In the genomic region with DNA sequence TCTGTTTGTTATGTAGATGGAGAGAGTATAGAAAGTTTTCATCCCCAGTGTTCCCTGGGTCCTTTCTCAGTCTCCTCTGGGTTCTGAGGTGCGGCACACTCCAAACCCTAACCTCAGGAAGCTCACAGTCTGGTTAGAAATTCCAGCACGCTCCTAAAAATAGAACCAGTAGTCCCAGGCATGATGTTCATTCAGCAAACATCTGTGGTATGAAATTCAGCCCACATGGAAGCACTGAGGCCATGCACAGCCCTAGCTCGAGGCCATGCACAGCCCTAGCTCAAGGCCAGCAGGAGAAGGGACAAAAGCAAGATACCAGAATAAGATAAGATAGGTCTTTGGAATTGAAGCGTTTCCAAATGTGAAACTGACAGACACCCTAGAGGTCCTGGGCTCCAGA, we compare ENCODE assay signal across 18 cellular contexts.
DNase-seq lines count a peak whose midpoint lies in the region; ATAC-seq and TF ChIP-seq lines count a peak whose summit lies in the region.
"Had no signal": no experiment of that assay in that cellular context is flagged by ENCODE, and none has a peak within 500 bp of the region (broad histone marks: within the 10 kb centered on the region; RNA-seq: fewer than 3 reads in every experiment).

No MANE protein-coding gene starts in this region.

- H3K4me3 Mint-ChIP-seq in MCF 10A (ENCODE audit: unreplicated experiment), result no peak overlapping the region
- H3K4me3 Mint-ChIP-seq in activated naive CD8-positive, alpha-beta T cell treated with anti-CD3 and anti-CD28 coated beads, Interleukin-2, amount 50 U/mL, for 24 hours, result no peak overlapping the region
- H3K4me3 Mint-ChIP-seq: dendritic cell treated with granulocyte-macrophage colony-stimulating factor and Interleukin-4, amounts not matched to agents 40 ng/mL and 50 ng/mL, for 4 days had no signal

- peaks cover 6% of the 10 kb centered on the region for H3F3A ChIP-seq in smooth muscle cell (ENCODE audit: low read depth)

- H3K27me3 ChIP-seq in breast epithelium (no peaks in the 10 kb centered on the region), adrenal gland (no peaks in the 10 kb centered on the region), foreskin keratinocyte (no peaks in the 10 kb centered on the region), smooth muscle cell (ENCODE audit: low read depth) (no peaks in the 10 kb centered on the region)
- H3K27me3 ChIP-seq: upper lobe of left lung had no signal

- CTCF ChIA-PET in MCF 10A (lab: Yijun Ruan, JAX), result interaction anchor here (0.7 to 1.0 kb wide), 2 partner anchors 15 to 22 kb away, joined by 3 to 4 read pairs; no protein-coding TSS in a partner anchor

- peaks cover 8% of the 10 kb centered on the region for H3K36me3 Mint-ChIP-seq in MCF 10A (ENCODE audit: insufficient read depth, unreplicated experiment)
- H3K36me3 Mint-ChIP-seq in activated naive CD8-positive, alpha-beta T cell treated with anti-CD3 and anti-CD28 coated beads, Interleukin-2, amount 50 U/mL, for 24 hours (ENCODE audit: low read depth), result peaks cover 8% of the 10 kb centered on the region

- H2AFZ ChIP-seq in smooth muscle cell (ENCODE audit: low read depth), result no peak overlapping the region

- no peaks in the 10 kb centered on the region for H3K27me3 Mint-ChIP-seq in MCF 10A (ENCODE audit: insufficient read depth, unreplicated experiment)
- no peaks in the 10 kb centered on the region for H3K27me3 Mint-ChIP-seq in activated naive CD8-positive, alpha-beta T cell treated with anti-CD3 and anti-CD28 coated beads, Interleukin-2, amount 50 U/mL, for 24 hours
- H3K27me3 Mint-ChIP-seq: dendritic cell treated with granulocyte-macrophage colony-stimulating factor and Interleukin-4, amounts not matched to agents 40 ng/mL and 50 ng/mL, for 4 days had no signal

- no peaks in the 10 kb centered on the region for H3K9me3 Mint-ChIP-seq in MCF 10A (ENCODE audit: unreplicated experiment)
- no peaks in the 10 kb centered on the region for H3K9me3 Mint-ChIP-seq in activated naive CD8-positive, alpha-beta T cell treated with anti-CD3 and anti-CD28 coated beads, Interleukin-2, amount 50 U/mL, for 24 hours
- H3K9me3 Mint-ChIP-seq: dendritic cell treated with granulocyte-macrophage colony-stimulating factor and Interleukin-4, amounts not matched to agents 40 ng/mL and 50 ng/mL, for 4 days had no signal

- TF ChIP-seq CTCF in MCF 10A (IDR thresholded peaks at IDR 0.05; ENCODE audit: unreplicated experiment) (no peak), breast epithelium (IDR thresholded peaks at IDR 0.05) (no peak), adrenal gland (IDR thresholded peaks at IDR 0.05) (no peak), foreskin keratinocyte (conservative IDR thresholded peaks at IDR 0.05) (no peak), smooth muscle cell (IDR thresholded peaks at IDR 0.05; ENCODE audit: borderline replicate concordance, insufficient read depth, poor library complexity, severe bottlenecking) (no peak)

- no peaks in the 10 kb centered on the region for H4K20me1 ChIP-seq in smooth muscle cell (ENCODE audit: low read depth)

- no peak for TF ChIP-seq POLR2A in breast epithelium (IDR thresholded peaks at IDR 0.05)
- no peak for TF ChIP-seq POLR2A in adrenal gland (IDR thresholded peaks at IDR 0.05)

- POLR2A ChIA-PET in MCF 10A (lab: Yijun Ruan, JAX), result no interaction called here

- no peaks in the 10 kb centered on the region for H3K36me3 ChIP-seq in breast epithelium
- no peaks in the 10 kb centered on the region for H3K36me3 ChIP-seq in adrenal gland (replicated peaks in 1 of 2)
- no peaks in the 10 kb centered on the region for H3K36me3 ChIP-seq in smooth muscle cell (ENCODE audit: low read depth)
- H3K36me3 ChIP-seq: upper lobe of left lung had no signal

- H3K4me1 Mint-ChIP-seq in MCF 10A (ENCODE audit: insufficient read depth, unreplicated experiment), result peaks cover 14% of the 10 kb centered on the region
- no peaks in the 10 kb centered on the region for H3K4me1 Mint-ChIP-seq in activated naive CD8-positive, alpha-beta T cell treated with anti-CD3 and anti-CD28 coated beads, Interleukin-2, amount 50 U/mL, for 24 hours

- no peak overlapping the region for H3K4me3 ChIP-seq in breast epithelium
- H3K4me3 ChIP-seq in adrenal gland, result no peak overlapping the region
- H3K4me3 ChIP-seq in smooth muscle cell, result no peak overlapping the region
- H3K4me3 ChIP-seq: GM12878, lung, upper lobe of left lung had no signal

- H3K9me3 ChIP-seq in breast epithelium, result no peaks in the 10 kb centered on the region
- no peaks in the 10 kb centered on the region for H3K9me3 ChIP-seq in adrenal gland (replicated peaks in 1 of 3)
- no peaks in the 10 kb centered on the region for H3K9me3 ChIP-seq in smooth muscle cell (replicated peaks; ENCODE audit: low read depth)
- H3K9me3 ChIP-seq: upper lobe of left lung had no signal

- no peak overlapping the region for H3K9ac ChIP-seq in smooth muscle cell (ENCODE audit: low read depth)

- peaks cover 0 to 3% of the 10 kb centered on the region in 2 donors for H3K4me1 ChIP-seq in breast epithelium
- H3K4me1 ChIP-seq in adrenal gland (replicated peaks in 1 of 2), result no peaks in the 10 kb centered on the region
- H3K4me1 ChIP-seq in foreskin keratinocyte, result peaks cover 1% of the 10 kb centered on the region
- peaks cover 10% of the 10 kb centered on the region for H3K4me1 ChIP-seq in smooth muscle cell (ENCODE audit: low read depth)
- H3K4me1 ChIP-seq: upper lobe of left lung had no signal

- WGBS in adrenal gland, 4 donors, result 52 to 75% (median 57%) methylated on average over 4 of the region's 4 CpGs
- 1% methylated on average over 4 of the region's 4 CpGs for WGBS in smooth muscle cell (ENCODE audit: low lambda C conversion rate)

- ATAC-seq in foreskin keratinocyte, result peak; percentile 57
- ATAC-seq in activated naive CD8-positive, alpha-beta T cell treated with anti-CD3 and anti-CD28 coated beads, Interleukin-2, amount 50 U/mL, for 24 hours, result no peak
- ATAC-seq: GM12878 had no signal

- peak; percentile 16 for DNase-seq in MCF 10A (ENCODE audit: unreplicated experiment)
- DNase-seq in breast epithelium (ENCODE audit: low spot score in 2 of 2), result no peak
- peak in 4 of 7 donors; percentile 35 to 49 (median 42) for DNase-seq in adrenal gland
- peak; percentile 46 to 70 for DNase-seq in foreskin keratinocyte
- no peak for DNase-seq in smooth muscle cell (lab: John Stamatoyannopoulos, UW; ENCODE audit: unreplicated experiment)
- DNase-seq in activated CD8-positive, alpha-beta memory T cell treated with anti-CD3 and anti-CD28 coated beads, Interleukin-2, amount 50 U/mL, for 4 hours, result no peak
- DNase-seq in OCI-M1 (lab: John Stamatoyannopoulos, UW), result no peak
- no peak for DNase-seq in activated naive CD8-positive, alpha-beta T cell treated with anti-CD3 and anti-CD28 coated beads, Interleukin-2, amount 50 U/mL, for 24 hours
- DNase-seq: activated naive CD4-positive, alpha-beta T cell treated with anti-CD3 and anti-CD28 coated beads, Interleukin-2, amount 50 U/mL, for 16 hours; glutamatergic neuron; NCI-H1048; NCI-H524; upper lobe of left lung had no signal

- BruUV-seq in MCF 10A (replicated peaks; lab: Mats Ljungman, UMichigan), result no TSS peak

- H3K27ac ChIP-seq in breast epithelium, result no peak overlapping the region
- no peak overlapping the region for H3K27ac ChIP-seq in adrenal gland
- H3K27ac ChIP-seq in foreskin keratinocyte, result no peak overlapping the region
- peak overlapping the region; percentile 68 for H3K27ac ChIP-seq in smooth muscle cell (ENCODE audit: low read depth)
- H3K27ac ChIP-seq: 22Rv1, RWPE1, upper lobe of left lung had no signal

- no peaks in the 10 kb centered on the region for H3K79me2 ChIP-seq in smooth muscle cell (ENCODE audit: low read depth)

- intact Hi-C loops in MCF 10A (cut with micrococcal nuclease), result no loop called here
- intact Hi-C loops in breast epithelium (cut with DNase I; ENCODE audit: low total_unique reads), result no loop called here
- intact Hi-C loops in adrenal gland (cut with DNase I), result no loop called here

- peak overlapping the region; percentile 42 for H3K4me2 ChIP-seq in smooth muscle cell

- H3K27ac Mint-ChIP-seq in MCF 10A (ENCODE audit: low read depth, unreplicated experiment), result peak overlapping the region; percentile 7
- H3K27ac Mint-ChIP-seq in activated naive CD8-positive, alpha-beta T cell treated with anti-CD3 and anti-CD28 coated beads, Interleukin-2, amount 50 U/mL, for 24 hours, result no peak overlapping the region
- H3K27ac Mint-ChIP-seq: dendritic cell treated with granulocyte-macrophage colony-stimulating factor and Interleukin-4, amounts not matched to agents 40 ng/mL and 50 ng/mL, for 4 days had no signal

Comparison
In these comparisons a context has a peak if more than half of its experiments do, and no peak if none do; other contexts are left out.
1. DNase-seq: peak in MCF 10A (single experiment), adrenal gland (4 of 7) and foreskin keratinocyte (2 of 2); none in breast epithelium (0 of 2), smooth muscle cell (single experiment), activated CD8-positive, alpha-beta memory T cell treated with anti-CD3 and anti-CD28 coated beads, Interleukin-2, amount 50 U/mL, for 4 hours (single experiment), OCI-M1 (single experiment) and activated naive CD8-positive, alpha-beta T cell treated with anti-CD3 and anti-CD28 coated beads, Interleukin-2, amount 50 U/mL, for 24 hours (single experiment).